Comparison of ENCODE assay signal across 8 cellular contexts in genomic region chr4:44679060-44679459, GRCh38. TPM values are rescaled to one million over a fixed set of nuclear protein-coding genes. Genes with fewer than 3 reads are reported as not detected.
DNase-seq lines count a peak whose midpoint lies in the region; ATAC-seq and TF ChIP-seq lines count a peak whose summit lies in the region.

No MANE protein-coding gene starts in this region.

- H3K79me2 ChIP-seq in GM23248 (ENCODE audit: insufficient read depth): peaks cover 49% of the 10 kb centered on the region

- H3K9me2 ChIP-seq in GM23248 (ENCODE audit: insufficient read depth): no peaks in the 10 kb centered on the region

- H3F3A ChIP-seq in GM23248 (ENCODE audit: insufficient read depth): no peaks in the 10 kb centered on the region

- CTCF ChIA-PET in CD4-positive, alpha-beta T cell (lab: Charles Lee): interaction anchor here (1.1 kb wide), 1 partner anchor 46 kb away, joined by 3 read pairs; no protein-coding TSS in a partner anchor

- H3K27me3 ChIP-seq in CD4-positive, alpha-beta T cell (ENCODE audit: control insufficient read depth, insufficient read depth, low read length): no peaks in the 10 kb centered on the region
- no peaks in the 10 kb centered on the region for H3K27me3 ChIP-seq in GM23248 (replicated peaks; ENCODE audit: insufficient read depth)
- no peaks in the 10 kb centered on the region for H3K27me3 ChIP-seq in iPS-18a (ENCODE audit: control insufficient read depth, insufficient read depth, low read length)
- H3K27me3 ChIP-seq in thoracic aorta (replicated peaks; ENCODE audit: insufficient read depth): no peaks in the 10 kb centered on the region

- H3K9ac ChIP-seq in GM23248 (peak overlapping the region; percentile 93), iPS-18a (ENCODE audit: low read length) (peak overlapping the region; percentile 88)

- peaks cover 21% of the 10 kb centered on the region for H3K4me1 ChIP-seq in GM23248 (ENCODE audit: insufficient read depth)
- H3K4me1 ChIP-seq in iPS-18a (ENCODE audit: control insufficient read depth, low read depth, low read length): peaks cover 9% of the 10 kb centered on the region
- peaks cover 13 to 21% of the 10 kb centered on the region in 2 donors for H3K4me1 ChIP-seq in thoracic aorta (ENCODE audit: control insufficient read depth in 1 of 2, low read depth in 2 of 2)

- no peaks in the 10 kb centered on the region for H3K9me3 ChIP-seq in CD4-positive, alpha-beta T cell (ENCODE audit: control insufficient read depth, low read length)
- H3K9me3 ChIP-seq in GM23248 (ENCODE audit: low read depth) (no peaks in the 10 kb centered on the region), iPS-18a (ENCODE audit: control insufficient read depth, low read depth, low read length) (no peaks in the 10 kb centered on the region), thoracic aorta (no peaks in the 10 kb centered on the region)

- H3K4me2 ChIP-seq in GM23248 (ENCODE audit: unreplicated experiment): peak overlapping the region; percentile 99

- ATAC-seq in CD4-positive, alpha-beta T cell (ENCODE audit: poor library complexity): no peak
- no peak for ATAC-seq in thoracic aorta (ENCODE audit: insufficient number of reproducible peaks, low FRiP score, low read depth)

- WGBS in GM23248 (ENCODE audit: low coverage in 1 of 2, low lambda C conversion rate in 2 of 2, missing lambda C conversion rate in 2 of 2), 2 experiments: 0 to 1% methylated on average over 3 of the region's 3 CpGs

- no peaks in the 10 kb centered on the region for H3K9me3 Mint-ChIP-seq in CD4-positive, alpha-beta T cell

- in situ Hi-C loops in GM23248 (cut with MboI): no loop called here

- H3K27me3 Mint-ChIP-seq in CD4-positive, alpha-beta T cell: no peaks in the 10 kb centered on the region

- DNase-seq in CD4-positive, alpha-beta T cell: no peak
- DNase-seq in GM23248 (no peak), thoracic aorta (ENCODE audit: low spot score) (no peak), SKM-1 treated with dmso at 0.1 percent for 144 hours (lab: John Stamatoyannopoulos, UW; ENCODE audit: unreplicated experiment) (no peak), dermis blood vessel endothelial cell (no peak), midbrain (lab: John Stamatoyannopoulos, UW) (no peak)

- H3K27ac Mint-ChIP-seq in CD4-positive, alpha-beta T cell: peak overlapping the region; percentile 100

- intact Hi-C loops in CD4-positive, alpha-beta T cell (cut with DNase I, micrococcal nuclease): loop anchor here in 1 of 2 experiments (5.0 kb wide), 1 partner anchor 48 kb away; the partner anchor contains the start of gene GNPDA2

- H3K36me3 ChIP-seq in GM23248 (ENCODE audit: low read depth) (peaks cover 20% of the 10 kb centered on the region), iPS-18a (ENCODE audit: control insufficient read depth, low read depth, low read length) (peaks cover 27% of the 10 kb centered on the region), thoracic aorta (no peaks in the 10 kb centered on the region)

- H3K4me3 Mint-ChIP-seq in CD4-positive, alpha-beta T cell: peak overlapping the region; percentile 99

- H3K4me1 Mint-ChIP-seq in CD4-positive, alpha-beta T cell (ENCODE audit: low read depth): peaks cover 43% of the 10 kb centered on the region

- H4K20me1 ChIP-seq in GM23248 (ENCODE audit: insufficient read depth): no peaks in the 10 kb centered on the region

- H2AFZ ChIP-seq in GM23248: peak overlapping the region; percentile 100

- POLR2A ChIA-PET in CD4-positive, alpha-beta T cell (lab: Charles Lee): interaction anchor here (1.0 to 3.9 kb wide), 5 partner anchors 15 to 48 kb away, joined by 3 to 76 read pairs (median 9); partner anchors contain the start of gene GNPDA2

- H3K36me3 Mint-ChIP-seq in CD4-positive, alpha-beta T cell (ENCODE audit: low read depth): peaks cover 45% of the 10 kb centered on the region

- TF ChIP-seq CTCF in CD4-positive, alpha-beta T cell (IDR thresholded peaks at IDR 0.05): no peak
- TF ChIP-seq CTCF in WI38 (IDR thresholded peaks at IDR 0.05; ENCODE audit: low read depth, low read length) (no peak), thoracic aorta (IDR thresholded peaks at IDR 0.05) (no peak)

- peak overlapping the region; percentile 92 for H3K27ac ChIP-seq in CD4-positive, alpha-beta T cell (ENCODE audit: low read depth, low read length)
- peak overlapping the region; percentile 79 for H3K27ac ChIP-seq in GM23248
- H3K27ac ChIP-seq in iPS-18a (ENCODE audit: low read length): peak overlapping the region; percentile 72
- H3K27ac ChIP-seq in thoracic aorta: peak overlapping the region; percentile 80 to 90

- H3K4me3 ChIP-seq in GM23248: peak overlapping the region; percentile 97
- peak overlapping the region; percentile 97 for H3K4me3 ChIP-seq in WI38 (ENCODE audit: low read depth, low read length)
- H3K4me3 ChIP-seq in iPS-18a (ENCODE audit: low read length): peak overlapping the region; percentile 81
- peak overlapping the region; percentile 97 for H3K4me3 ChIP-seq in thoracic aorta

RNA-seq across cellular contexts. Expression of gene GUF1, which starts 0.8 kb away (rescaled TPM):
- 10 to 100 TPM; 16.7 to 21.1 TPM for total RNA-seq in CD4-positive, alpha-beta T cell
- total RNA-seq in GM23248 (2014; rRNA removed; shearing (Covaris generic)): 12.3 and 18.2 TPM in 2 replicates
- 12.5 and 12.7 TPM in 2 replicates for polyA plus RNA-seq in GM23248 (2016; fragmentation: Nextera tagmentation; extraction: Ambion mirVana)
- total RNA-seq in thoracic aorta: 10 to 100 TPM in 1 of 2 donors, 1 to 10 TPM in 1; 8.5 to 13.3 TPM
- 8.7 and 20.3 TPM in 2 replicates for total RNA-seq in dermis blood vessel endothelial cell

RNA-seq across cellular contexts. Expression of gene YIPF7, which starts 27.6 kb away (rescaled TPM):
- total RNA-seq in CD4-positive, alpha-beta T cell: not detected
- not detected in 2 replicates for total RNA-seq in GM23248 (2014; rRNA removed; shearing (Covaris generic))
- not detected in 2 replicates for polyA plus RNA-seq in GM23248 (2016; fragmentation: Nextera tagmentation; extraction: Ambion mirVana)
- total RNA-seq in thoracic aorta: not detected
- not detected in 2 replicates for total RNA-seq in dermis blood vessel endothelial cell

RNA-seq across cellular contexts. Expression of gene GNPDA2, which starts 47.3 kb away (rescaled TPM):
- 1 to 10 TPM; 7.6 to 9.0 TPM for total RNA-seq in CD4-positive, alpha-beta T cell
- 31.8 and 44.1 TPM in 2 replicates for total RNA-seq in GM23248 (2014; rRNA removed; shearing (Covaris generic))
- 38.0 and 40.7 TPM in 2 replicates for polyA plus RNA-seq in GM23248 (2016; fragmentation: Nextera tagmentation; extraction: Ambion mirVana)
- 10 to 100 TPM; 11.6 to 15.3 TPM for total RNA-seq in thoracic aorta
- total RNA-seq in dermis blood vessel endothelial cell: 17.0 and 18.3 TPM in 2 replicates
